In the genomic region with DNA sequence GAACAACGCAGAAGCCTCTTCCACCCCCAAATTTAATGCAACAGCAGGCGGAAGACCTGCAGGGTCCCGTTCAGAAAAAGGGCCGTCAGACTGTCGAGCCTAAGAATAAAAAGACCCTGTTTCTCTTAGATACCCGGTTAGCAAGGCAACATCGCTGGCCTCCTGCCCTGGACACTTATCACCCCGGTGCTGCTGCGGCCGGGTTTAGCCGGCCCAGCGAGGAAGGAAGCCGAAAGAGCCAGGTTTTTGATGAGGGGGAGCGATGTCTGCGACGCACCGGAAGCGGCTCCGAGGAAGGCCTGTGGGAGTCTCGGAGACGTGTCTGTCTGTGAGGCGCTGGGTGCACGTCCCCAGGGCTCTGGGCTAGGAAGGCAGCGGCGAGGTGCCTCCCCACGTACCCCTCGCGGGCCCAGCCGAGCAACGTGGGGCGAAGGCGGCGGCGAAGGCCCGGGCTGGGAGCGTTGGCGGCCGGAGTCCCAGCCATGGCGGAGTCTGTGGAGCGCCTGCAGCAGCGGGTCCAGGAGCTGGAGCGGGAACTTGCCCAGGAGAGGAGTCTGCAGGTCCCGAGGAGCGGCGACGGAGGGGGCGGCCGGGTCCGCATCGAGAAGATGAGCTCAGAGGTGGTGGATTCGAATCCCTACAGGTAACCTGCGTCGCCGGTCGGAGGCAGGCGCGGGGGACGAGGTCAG, we compare ENCODE assay signal across 8 cellular contexts. TPM values are rescaled to one million over a fixed set of nuclear protein-coding genes. Genes with fewer than 3 reads are reported as not detected.
DNase-seq lines count a peak whose midpoint lies in the region; ATAC-seq and TF ChIP-seq lines count a peak whose summit lies in the region.

A gene (plus strand): TSS at position 274 of the 689 bp plus-strand sequence. CDS start 209 bp downstream, at position 483.

- no peaks in the 10 kb centered on the region for H3K27me3 ChIP-seq in dorsolateral prefrontal cortex

- intact Hi-C loops in dorsolateral prefrontal cortex (cut with DNase I) (loop anchor here (5.0 kb wide), 2 partner anchors 62 to 722 kb away; a partner anchor contains a TSS), lower leg skin (cut with DNase I; ENCODE audit: low total_unique reads) (no loop called here)

- TF ChIP-seq CTCF in dorsolateral prefrontal cortex (IDR thresholded peaks at IDR 0.05 in 54 of 56, conservative IDR thresholded peaks at IDR 0.05 in 2 of 56; ENCODE audit: low read depth in 1 of 56, partially characterized antibody in 56 of 56) (no peak), lower leg skin (IDR thresholded peaks at IDR 0.05) (no peak)

- no peak for TF ChIP-seq POLR2A in lower leg skin (IDR thresholded peaks at IDR 0.05)

- DNase-seq in AML-193 (lab: John Stamatoyannopoulos, UW) (peak; percentile 72 to 75), NCI-H524 (lab: John Stamatoyannopoulos, UW) (peak; percentile 80 to 84), dorsolateral prefrontal cortex (peak; percentile 44 to 79 (median 63)), lower leg skin (ENCODE audit: low spot score in 2 of 2) (peak; percentile 46 to 93)
- peak; percentile 73 to 78 for DNase-seq in activated CD4-positive, alpha-beta T cell treated with anti-CD3 and anti-CD28 coated beads, Interleukin-2, amount 50 U/mL, for 48 hours
- DNase-seq in stimulated activated CD4-positive, alpha-beta T cell treated with anti-CD3 and anti-CD28 coated beads, Interleukin-4, amount 100 ng/mL, for 48 hours (ENCODE audit: low read depth in 2 of 2), result peak; percentile 52 to 71

- H3K4me3 ChIP-seq in dorsolateral prefrontal cortex (peak within 1 kb of the TSS; percentile 67 to 99 (median 89)), lower leg skin (ENCODE audit: low read depth, poor library complexity, severe bottlenecking) (peak within 1 kb of the TSS; percentile 90)

- H3K27ac ChIP-seq in dorsolateral prefrontal cortex, result peak within 1 kb of the TSS; percentile 56 to 97 (median 91)

- 0% methylated on average over 28 to 58 of the region's 58 CpGs for WGBS in lower leg skin, 2 donors

- ATAC-seq in GM18873 (IDR thresholded peaks at IDR 0.05; ENCODE audit: low FRiP score, unreplicated experiment), result peak; percentile 50
- ATAC-seq in HG03108 (IDR thresholded peaks at IDR 0.05; ENCODE audit: unreplicated experiment), result peak; percentile 59

RNA-seq across cellular contexts. Expression of the gene that starts here (rescaled TPM):
- 10 to 100 TPM; 38.0 to 79.6 (median 57.5) TPM for total RNA-seq in dorsolateral prefrontal cortex
- 10 to 100 TPM; 23.3 to 35.0 (median 29.0) TPM for total RNA-seq in lower leg skin

Comparison
In these comparisons a context has a peak if more than half of its experiments do, and no peak if none do; other contexts are left out.
1. Peak in every context shown above with its lines: DNase-seq, ATAC-seq, H3K4me3 ChIP-seq and H3K27ac ChIP-seq.